In the genomic region with DNA sequence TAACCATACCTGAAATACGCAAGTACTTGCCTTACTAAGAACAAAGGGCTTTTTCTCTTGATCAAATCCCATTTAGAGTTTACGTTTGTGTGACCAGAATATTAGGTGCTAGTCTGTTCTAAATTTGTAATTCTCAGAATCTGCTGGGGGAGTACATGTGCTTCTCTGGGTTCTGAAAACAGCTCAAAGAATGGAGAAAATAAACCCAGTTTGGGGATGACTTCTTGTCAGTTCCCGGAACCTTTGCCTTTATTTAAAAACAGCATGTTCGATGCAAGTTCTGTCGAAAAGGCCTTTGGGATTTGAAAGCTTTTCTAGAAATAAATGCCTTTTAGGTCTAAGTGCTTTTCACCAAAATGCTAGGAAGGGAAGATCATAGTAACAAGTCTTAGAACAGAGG, we compare ENCODE assay signal across 9 cellular contexts.
DNase-seq lines count a peak whose midpoint lies in the region; ATAC-seq and TF ChIP-seq lines count a peak whose summit lies in the region.
"Had no signal": no experiment of that assay in that cellular context is flagged by ENCODE, and none has a peak within 500 bp of the region (broad histone marks: within the 10 kb centered on the region; RNA-seq: fewer than 3 reads in every experiment).

No MANE protein-coding gene starts in this region.

- peak overlapping the region; percentile 21 to 66 (median 60) for H3K27ac ChIP-seq in body of pancreas
- peak overlapping the region; percentile 92 to 96 for H3K27ac ChIP-seq in thoracic aorta

- 81 to 84% methylated on average over 5 of the region's 5 CpGs for WGBS in body of pancreas, 2 donors

- peaks cover 95% of the 10 kb centered on the region for H3K4me1 Mint-ChIP-seq in activated CD4-positive, alpha-beta T cell treated with anti-CD3 and anti-CD28 coated beads for 36 hours

- H3K4me3 ChIP-seq in body of pancreas, result no peak overlapping the region
- peak overlapping the region; percentile 83 for H3K4me3 ChIP-seq in thoracic aorta

- peaks cover 13% of the 10 kb centered on the region for H3K4me1 ChIP-seq in body of pancreas
- H3K4me1 ChIP-seq in thoracic aorta (ENCODE audit: control insufficient read depth in 1 of 2, low read depth in 2 of 2), result peaks cover 62 to 74% of the 10 kb centered on the region in 2 donors

- H3K9me3 ChIP-seq in body of pancreas, result no peaks in the 10 kb centered on the region
- H3K9me3 ChIP-seq in thoracic aorta, result no peaks in the 10 kb centered on the region

- DNase-seq in activated CD4-positive, alpha-beta T cell treated with anti-CD3 and anti-CD28 coated beads for 36 hours, result no peak
- no peak for DNase-seq in activated CD4-positive, alpha-beta T cell treated with anti-CD3 and anti-CD28 coated beads, Interleukin-2, amount 50 U/mL, for 4 hours
- no peak for DNase-seq in body of pancreas
- DNase-seq in medulla oblongata (ENCODE audit: extremely low spot score), result peak; percentile 59
- DNase-seq in thoracic aorta (ENCODE audit: low spot score), result no peak
- no peak for DNase-seq in UCSD-AML1 (lab: John Stamatoyannopoulos, UW; ENCODE audit: unreplicated experiment)
- no peak for DNase-seq in Kasumi-1 (lab: John Stamatoyannopoulos, UW)
- no peak for DNase-seq in D341Med (ENCODE audit: low spot score)
- DNase-seq: NCI-H524 had no signal

- TF ChIP-seq CTCF in body of pancreas (IDR thresholded peaks at IDR 0.05), result no peak
- TF ChIP-seq CTCF in thoracic aorta (IDR thresholded peaks at IDR 0.05), result no peak

- H3K9me3 Mint-ChIP-seq in activated CD4-positive, alpha-beta T cell treated with anti-CD3 and anti-CD28 coated beads for 36 hours (ENCODE audit: low read depth), result no peaks in the 10 kb centered on the region

- peak overlapping the region; percentile 87 for H3K4me3 Mint-ChIP-seq in activated CD4-positive, alpha-beta T cell treated with anti-CD3 and anti-CD28 coated beads for 36 hours

- H3K36me3 ChIP-seq in body of pancreas (replicated peaks in 1 of 2; ENCODE audit: insufficient read depth in 1 of 2, low read depth in 2 of 2), result no peaks in the 10 kb centered on the region
- peaks cover 14% of the 10 kb centered on the region for H3K36me3 ChIP-seq in thoracic aorta

- intact Hi-C loops in activated CD4-positive, alpha-beta T cell treated with anti-CD3 and anti-CD28 coated beads for 36 hours (cut with DNase I, micrococcal nuclease), result loop anchor here (1.0 to 5.0 kb wide), 6 partner anchors 60 to 768 kb away; a partner anchor contains a TSS
- intact Hi-C loops in body of pancreas (cut with DNase I), result no loop called here

- H3K36me3 Mint-ChIP-seq in activated CD4-positive, alpha-beta T cell treated with anti-CD3 and anti-CD28 coated beads for 36 hours (ENCODE audit: low read depth), result peaks cover 69% of the 10 kb centered on the region

- no peaks in the 10 kb centered on the region for H3K27me3 Mint-ChIP-seq in activated CD4-positive, alpha-beta T cell treated with anti-CD3 and anti-CD28 coated beads for 36 hours

- POLR2A ChIA-PET in activated CD4-positive, alpha-beta T cell treated with anti-CD3 and anti-CD28 coated beads for 36 hours (lab: Charles Lee), result interaction anchor here (0.6 to 3.8 kb wide), 17 partner anchors 9 to 212 kb away, joined by 3 to 108 read pairs (median 18); a partner anchor contains a TSS

- H3K27ac Mint-ChIP-seq in activated CD4-positive, alpha-beta T cell treated with anti-CD3 and anti-CD28 coated beads for 36 hours, result peak overlapping the region; percentile 100

- CTCF ChIA-PET in activated CD4-positive, alpha-beta T cell treated with anti-CD3 and anti-CD28 coated beads for 36 hours (lab: Charles Lee), result interaction anchor here (0.6 to 3.8 kb wide), 17 partner anchors 10 to 196 kb away, joined by 3 to 48 read pairs (median 3); a partner anchor contains a TSS

- H3K27me3 ChIP-seq in body of pancreas, result no peaks in the 10 kb centered on the region
- H3K27me3 ChIP-seq in thoracic aorta (replicated peaks; ENCODE audit: insufficient read depth), result no peaks in the 10 kb centered on the region

- TF ChIP-seq POLR2A in body of pancreas (IDR thresholded peaks at IDR 0.05), result no peak

- ATAC-seq in activated CD4-positive, alpha-beta T cell treated with anti-CD3 and anti-CD28 coated beads for 36 hours, result peak; percentile 0
- ATAC-seq in body of pancreas, result no peak
- no peak for ATAC-seq in thoracic aorta (ENCODE audit: insufficient number of reproducible peaks, low FRiP score, low read depth)
